39 cellular contexts compared by ENCODE assay signal in genomic region chr16:50045412-50045811, GRCh38.
"Had no signal": no experiment of that assay in that cellular context is flagged by ENCODE, and none has a peak within 500 bp of the region (broad histone marks: within the 10 kb centered on the region; RNA-seq: fewer than 3 reads in every experiment).

No MANE protein-coding gene starts in this region.

- DNase-seq: activated effector memory CD4-positive, alpha-beta T cell treated with anti-CD3 and anti-CD28 coated beads, Interleukin-2, amount 50 U/mL, for 16 hours; activated effector memory CD4-positive, alpha-beta T cell treated with Interleukin-2 at 50 U/mL for 16 hours; activated gamma-delta T cell; activated gamma-delta T cell treated with Interleukin-2 at 50 U/mL for 16 hours; activated naive CD4-positive, alpha-beta T cell; activated naive CD4-positive, alpha-beta T cell treated with anti-CD3 and anti-CD28 coated beads, Interleukin-2, amount 10 ng/mL, durations not matched to agents 7 days and 5 days; activated naive CD4-positive, alpha-beta T cell treated with Interleukin-2 at 50 U/mL for 16 hours; activated naive CD8-positive, alpha-beta T cell treated with anti-CD3 and anti-CD28 coated beads for 36 hours; activated naive CD8-positive, alpha-beta T cell treated with anti-CD3 and anti-CD28 coated beads, Interleukin-2, amount 10 ng/mL, durations not matched to agents 7 days and 5 days; activated naive CD8-positive, alpha-beta T cell treated with anti-CD3 and anti-CD28 coated beads, Interleukin-2, amount 50 U/mL, for 24 hours; activated T-cell treated with anti-CD3 and anti-CD28 coated beads, Interleukin-2, amount 50 U/mL, for 1 hour; activated T-cell treated with anti-CD3 and anti-CD28 coated beads, Interleukin-2, amount 50 U/mL, for 24 hours; activated T-cell treated with anti-CD3 and anti-CD28 coated beads, Interleukin-2, amount 50 U/mL, for 4 hours; activated T-cell treated with anti-CD3 and anti-CD28 coated beads, Interleukin-2, amount 50 U/mL, for 48 hours; activated T-cell treated with anti-CD3 and anti-CD28 coated beads, Interleukin-2, amount 50 U/mL, for 72 hours; adrenal gland; amniotic stem cell; amygdala; anterior cingulate cortex; aorta; body of pancreas; brain microvascular endothelial cell; caudate nucleus; central memory CD4-positive, alpha-beta T cell; cerebellar nuclear complex had no signal

- FAIRE-seq: astrocyte, bronchial epithelial cell, colon had no signal

- H3K27me3 ChIP-seq: adrenal gland, ascending aorta, body of pancreas, brain microvascular endothelial cell, breast epithelium, cardiac muscle cell had no signal

- H3K4me1 ChIP-seq: adrenal gland, ascending aorta, body of pancreas, breast epithelium had no signal

- H3K4me3 ChIP-seq: adrenal gland, ascending aorta, body of pancreas, breast epithelium, cardiac muscle cell had no signal

- H3K9me3 ChIP-seq: adrenal gland, ascending aorta, body of pancreas, breast epithelium had no signal

- H3K27me3 Mint-ChIP-seq: activated naive CD8-positive, alpha-beta T cell; activated naive CD8-positive, alpha-beta T cell treated with anti-CD3 and anti-CD28 coated beads, Interleukin-2, amount 50 U/mL, for 24 hours had no signal

- H3K27ac Mint-ChIP-seq: activated naive CD4-positive, alpha-beta T cell treated with anti-CD3 and anti-CD28 coated beads, Interleukin-2, amount 10 ng/mL, durations not matched to agents 7 days and 5 days; activated naive CD4-positive, alpha-beta T cell treated with anti-CD3 and anti-CD28 coated beads, Interleukin-2, amount 50 U/mL, for 24 hours; activated naive CD4-positive, alpha-beta T cell treated with anti-CD3 and anti-CD28 coated beads, Interleukin-2, amount 50 U/mL, for 72 hours; activated naive CD8-positive, alpha-beta T cell; activated naive CD8-positive, alpha-beta T cell treated with anti-CD3 and anti-CD28 coated beads for 36 hours; activated naive CD8-positive, alpha-beta T cell treated with anti-CD3 and anti-CD28 coated beads, Interleukin-2, amount 10 ng/mL, durations not matched to agents 7 days and 5 days; activated naive CD8-positive, alpha-beta T cell treated with anti-CD3 and anti-CD28 coated beads, Interleukin-2, amount 50 U/mL, for 24 hours; activated T-cell treated with anti-CD3 and anti-CD28 coated beads, Interleukin-2, amount 50 U/mL, for 24 hours; activated T-cell treated with anti-CD3 and anti-CD28 coated beads, Interleukin-2, amount 50 U/mL, for 72 hours; activated T-helper 1 cell treated with anti-CD3 and anti-CD28 coated beads, Interleukin-12 subunit alpha, Interleukin-12 subunit beta, Interleukin-2, Interleukin-4 antibody, amounts not matched to agents 30 ng/mL and 10 ng/mL and 1 ng/mL, durations not matched to agents 14 hours and 24 hours and 36 hours; activated T-helper 17 cell treated with anti-CD3 and anti-CD28 coated beads, Interleukin-2, amount 50 U/mL, for 72 hours; activated T-helper 2 cell treated with anti-CD3 and anti-CD28 coated beads, Interferon-gamma antibody, Interleukin-2, Interleukin-4, amounts not matched to agents 10 μg/mL and 5 μg/mL and 100 μg/mL, durations not matched to agents 14 hours and 24 hours and 36 hours; brain had no signal

- H3K36me3 Mint-ChIP-seq: activated naive CD4-positive, alpha-beta T cell treated with anti-CD3 and anti-CD28 coated beads, Interleukin-2, amount 10 ng/mL, durations not matched to agents 7 days and 5 days; activated naive CD4-positive, alpha-beta T cell treated with anti-CD3 and anti-CD28 coated beads, Interleukin-2, amount 50 U/mL, for 24 hours; activated naive CD4-positive, alpha-beta T cell treated with anti-CD3 and anti-CD28 coated beads, Interleukin-2, amount 50 U/mL, for 72 hours; activated naive CD8-positive, alpha-beta T cell; activated naive CD8-positive, alpha-beta T cell treated with anti-CD3 and anti-CD28 coated beads for 36 hours; activated naive CD8-positive, alpha-beta T cell treated with anti-CD3 and anti-CD28 coated beads, Interleukin-2, amount 10 ng/mL, durations not matched to agents 7 days and 5 days; brain had no signal

- ATAC-seq: activated naive CD4-positive, alpha-beta T cell treated with anti-CD3 and anti-CD28 coated beads, Interleukin-2, amount 50 U/mL, for 72 hours; activated naive CD8-positive, alpha-beta T cell treated with anti-CD3 and anti-CD28 coated beads, Interleukin-2, amount 50 U/mL, for 24 hours; activated T-cell treated with anti-CD3 and anti-CD28 coated beads, Interleukin-2, amount 50 U/mL, for 4 hours; activated T-cell treated with anti-CD3 and anti-CD28 coated beads, Interleukin-2, amount 50 U/mL, for 72 hours; activated T-helper 17 cell treated with anti-CD3 and anti-CD28 coated beads, Interleukin-2, amount 50 U/mL, for 72 hours; body of pancreas had no signal

- H3K36me3 ChIP-seq: adrenal gland, ascending aorta, brain microvascular endothelial cell, breast epithelium, cardiac muscle cell had no signal

- H3K9me3 Mint-ChIP-seq: activated naive CD4-positive, alpha-beta T cell treated with anti-CD3 and anti-CD28 coated beads, Interleukin-2, amount 10 ng/mL, durations not matched to agents 7 days and 5 days; activated naive CD4-positive, alpha-beta T cell treated with anti-CD3 and anti-CD28 coated beads, Interleukin-2, amount 50 U/mL, for 24 hours; activated naive CD4-positive, alpha-beta T cell treated with anti-CD3 and anti-CD28 coated beads, Interleukin-2, amount 50 U/mL, for 72 hours; activated naive CD8-positive, alpha-beta T cell treated with anti-CD3 and anti-CD28 coated beads for 36 hours; activated naive CD8-positive, alpha-beta T cell treated with anti-CD3 and anti-CD28 coated beads, Interleukin-2, amount 10 ng/mL, durations not matched to agents 7 days and 5 days; activated naive CD8-positive, alpha-beta T cell treated with anti-CD3 and anti-CD28 coated beads, Interleukin-2, amount 50 U/mL, for 24 hours; activated T-cell treated with anti-CD3 and anti-CD28 coated beads, Interleukin-2, amount 50 U/mL, for 24 hours; activated T-cell treated with anti-CD3 and anti-CD28 coated beads, Interleukin-2, amount 50 U/mL, for 4 hours; activated T-cell treated with anti-CD3 and anti-CD28 coated beads, Interleukin-2, amount 50 U/mL, for 72 hours; activated T-helper 1 cell treated with anti-CD3 and anti-CD28 coated beads, Interleukin-12 subunit alpha, Interleukin-12 subunit beta, Interleukin-2, Interleukin-4 antibody, amounts not matched to agents 30 ng/mL and 10 ng/mL and 1 ng/mL, durations not matched to agents 14 hours and 24 hours and 36 hours; activated T-helper 17 cell treated with anti-CD3 and anti-CD28 coated beads, Interleukin-2, amount 50 U/mL, for 72 hours; activated T-helper 2 cell treated with anti-CD3 and anti-CD28 coated beads, Interferon-gamma antibody, Interleukin-2, Interleukin-4, amounts not matched to agents 10 μg/mL and 5 μg/mL and 100 μg/mL, durations not matched to agents 14 hours and 24 hours and 36 hours; brain; central memory CD8-positive, alpha-beta T cell had no signal

- H3K4me1 Mint-ChIP-seq: activated naive CD4-positive, alpha-beta T cell treated with anti-CD3 and anti-CD28 coated beads, Interleukin-2, amount 10 ng/mL, durations not matched to agents 7 days and 5 days; activated naive CD4-positive, alpha-beta T cell treated with anti-CD3 and anti-CD28 coated beads, Interleukin-2, amount 50 U/mL, for 24 hours; activated naive CD8-positive, alpha-beta T cell treated with anti-CD3 and anti-CD28 coated beads for 36 hours; activated naive CD8-positive, alpha-beta T cell treated with anti-CD3 and anti-CD28 coated beads, Interleukin-2, amount 10 ng/mL, durations not matched to agents 7 days and 5 days; activated naive CD8-positive, alpha-beta T cell treated with anti-CD3 and anti-CD28 coated beads, Interleukin-2, amount 50 U/mL, for 24 hours; activated T-helper 17 cell treated with anti-CD3 and anti-CD28 coated beads, Interleukin-2, amount 50 U/mL, for 72 hours; brain; central memory CD8-positive, alpha-beta T cell had no signal

- H3K27ac ChIP-seq: adrenal gland, ascending aorta, body of pancreas, brain microvascular endothelial cell, breast epithelium, cardiac muscle cell had no signal

- H3K4me3 Mint-ChIP-seq: activated naive CD4-positive, alpha-beta T cell treated with anti-CD3 and anti-CD28 coated beads, Interleukin-2, amount 10 ng/mL, durations not matched to agents 7 days and 5 days; activated naive CD4-positive, alpha-beta T cell treated with anti-CD3 and anti-CD28 coated beads, Interleukin-2, amount 50 U/mL, for 24 hours; activated naive CD8-positive, alpha-beta T cell; activated naive CD8-positive, alpha-beta T cell treated with anti-CD3 and anti-CD28 coated beads for 36 hours; activated naive CD8-positive, alpha-beta T cell treated with anti-CD3 and anti-CD28 coated beads, Interleukin-2, amount 10 ng/mL, durations not matched to agents 7 days and 5 days; activated naive CD8-positive, alpha-beta T cell treated with anti-CD3 and anti-CD28 coated beads, Interleukin-2, amount 50 U/mL, for 24 hours; activated T-cell treated with anti-CD3 and anti-CD28 coated beads, Interleukin-2, amount 50 U/mL, for 24 hours; activated T-cell treated with anti-CD3 and anti-CD28 coated beads, Interleukin-2, amount 50 U/mL, for 4 hours; activated T-cell treated with anti-CD3 and anti-CD28 coated beads, Interleukin-2, amount 50 U/mL, for 72 hours; activated T-helper 1 cell treated with anti-CD3 and anti-CD28 coated beads, Interleukin-12 subunit alpha, Interleukin-12 subunit beta, Interleukin-2, Interleukin-4 antibody, amounts not matched to agents 30 ng/mL and 10 ng/mL and 1 ng/mL, durations not matched to agents 14 hours and 24 hours and 36 hours; activated T-helper 17 cell treated with anti-CD3 and anti-CD28 coated beads, Interleukin-2, amount 50 U/mL, for 72 hours; brain; central memory CD8-positive, alpha-beta T cell had no signal
